In the genomic region with DNA sequence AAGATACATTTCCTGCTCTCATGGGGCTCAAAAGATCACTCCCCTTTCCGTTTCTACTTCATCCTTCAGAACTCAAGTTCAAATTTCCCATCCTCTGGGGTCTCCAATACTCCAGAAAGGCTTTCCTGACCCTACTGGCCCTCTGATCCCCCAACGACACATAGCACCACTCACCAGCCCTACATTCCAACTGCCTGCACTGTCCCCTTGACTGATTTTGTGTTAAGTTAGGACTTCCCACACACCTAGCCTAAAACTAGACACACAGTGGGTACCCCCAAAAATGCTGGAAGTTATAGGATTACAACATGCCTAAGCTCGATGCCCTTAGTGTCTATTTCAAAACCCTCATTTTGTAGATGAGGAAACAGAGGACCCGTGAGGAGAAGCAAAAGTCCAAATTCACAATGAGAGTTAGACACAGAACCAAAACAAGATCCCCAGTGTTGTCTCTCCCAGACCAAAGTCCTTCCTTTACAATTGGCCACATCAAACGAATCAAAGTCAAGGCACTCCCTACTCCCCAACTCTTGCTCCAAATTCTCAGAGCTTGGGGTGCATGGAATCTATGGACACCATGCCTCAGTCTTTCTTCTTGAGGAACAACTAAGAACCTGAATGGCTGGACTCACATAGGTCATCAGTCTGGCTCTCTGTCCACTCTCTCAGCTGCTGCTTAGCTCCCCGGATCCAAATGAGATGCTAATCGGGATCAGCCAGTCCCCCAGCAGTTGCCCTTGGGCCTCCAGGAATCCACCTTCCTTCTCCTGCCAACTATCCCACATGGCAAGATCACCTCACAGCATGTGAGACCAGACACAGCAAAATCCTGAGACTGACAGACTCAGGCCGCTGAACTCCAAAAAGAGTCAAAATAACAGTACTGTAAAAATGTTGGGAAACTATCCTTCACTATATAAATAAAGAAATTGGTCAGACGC, we compare ENCODE assay signal across 1 cellular context.
TF ChIP-seq lines count a peak whose summit lies in the region.

No MANE protein-coding gene starts in this region.

TF ChIP-seq in SK-N-SH treated with all-trans-retinoic acid at 6 μM for 48 hours, 23 proteins besides CTCF, POLR2A, EP300 and RAD21 (continued from another document):
- TF ChIP-seq, protein P1, sequence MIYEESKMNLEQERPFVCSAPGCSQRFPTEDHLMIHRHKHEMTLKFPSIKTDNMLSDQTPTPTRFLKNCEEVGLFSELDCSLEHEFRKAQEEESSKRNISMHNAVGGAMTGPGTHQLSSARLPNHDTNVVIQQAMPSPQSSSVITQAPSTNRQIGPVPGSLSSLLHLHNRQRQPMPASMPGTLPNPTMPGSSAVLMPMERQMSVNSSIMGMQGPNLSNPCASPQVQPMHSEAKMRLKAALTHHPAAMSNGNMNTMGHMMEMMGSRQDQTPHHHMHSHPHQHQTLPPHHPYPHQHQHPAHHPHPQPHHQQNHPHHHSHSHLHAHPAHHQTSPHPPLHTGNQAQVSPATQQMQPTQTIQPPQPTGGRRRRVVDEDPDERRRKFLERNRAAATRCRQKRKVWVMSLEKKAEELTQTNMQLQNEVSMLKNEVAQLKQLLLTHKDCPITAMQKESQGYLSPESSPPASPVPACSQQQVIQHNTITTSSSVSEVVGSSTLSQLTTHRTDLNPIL (CRISPR knock-in tag; IDR thresholded peaks at IDR 0.05; ENCODE audit: low read depth): no peak
- TF ChIP-seq RARB (CRISPR knock-in tag; IDR thresholded peaks at IDR 0.05): no peak
- TF ChIP-seq, protein P2, sequence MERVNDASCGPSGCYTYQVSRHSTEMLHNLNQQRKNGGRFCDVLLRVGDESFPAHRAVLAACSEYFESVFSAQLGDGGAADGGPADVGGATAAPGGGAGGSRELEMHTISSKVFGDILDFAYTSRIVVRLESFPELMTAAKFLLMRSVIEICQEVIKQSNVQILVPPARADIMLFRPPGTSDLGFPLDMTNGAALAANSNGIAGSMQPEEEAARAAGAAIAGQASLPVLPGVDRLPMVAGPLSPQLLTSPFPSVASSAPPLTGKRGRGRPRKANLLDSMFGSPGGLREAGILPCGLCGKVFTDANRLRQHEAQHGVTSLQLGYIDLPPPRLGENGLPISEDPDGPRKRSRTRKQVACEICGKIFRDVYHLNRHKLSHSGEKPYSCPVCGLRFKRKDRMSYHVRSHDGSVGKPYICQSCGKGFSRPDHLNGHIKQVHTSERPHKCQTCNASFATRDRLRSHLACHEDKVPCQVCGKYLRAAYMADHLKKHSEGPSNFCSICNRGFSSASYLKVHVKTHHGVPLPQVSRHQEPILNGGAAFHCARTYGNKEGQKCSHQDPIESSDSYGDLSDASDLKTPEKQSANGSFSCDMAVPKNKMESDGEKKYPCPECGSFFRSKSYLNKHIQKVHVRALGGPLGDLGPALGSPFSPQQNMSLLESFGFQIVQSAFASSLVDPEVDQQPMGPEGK (CRISPR knock-in tag; IDR thresholded peaks at IDR 0.05; ENCODE audit: borderline replicate concordance): no peak
- TF ChIP-seq TOX (CRISPR knock-in tag; IDR thresholded peaks at IDR 0.05; ENCODE audit: borderline replicate concordance): no peak
- TF ChIP-seq CSDC2 (CRISPR knock-in tag; IDR thresholded peaks at IDR 0.05): no peak
- no peak for TF ChIP-seq ZNF565 (CRISPR knock-in tag; conservative IDR thresholded peaks at IDR 0.05; ENCODE audit: low read depth)
- no peak for TF ChIP-seq BACH2 (CRISPR knock-in tag; IDR thresholded peaks at IDR 0.05; ENCODE audit: borderline replicate concordance)
- TF ChIP-seq, protein P3, sequence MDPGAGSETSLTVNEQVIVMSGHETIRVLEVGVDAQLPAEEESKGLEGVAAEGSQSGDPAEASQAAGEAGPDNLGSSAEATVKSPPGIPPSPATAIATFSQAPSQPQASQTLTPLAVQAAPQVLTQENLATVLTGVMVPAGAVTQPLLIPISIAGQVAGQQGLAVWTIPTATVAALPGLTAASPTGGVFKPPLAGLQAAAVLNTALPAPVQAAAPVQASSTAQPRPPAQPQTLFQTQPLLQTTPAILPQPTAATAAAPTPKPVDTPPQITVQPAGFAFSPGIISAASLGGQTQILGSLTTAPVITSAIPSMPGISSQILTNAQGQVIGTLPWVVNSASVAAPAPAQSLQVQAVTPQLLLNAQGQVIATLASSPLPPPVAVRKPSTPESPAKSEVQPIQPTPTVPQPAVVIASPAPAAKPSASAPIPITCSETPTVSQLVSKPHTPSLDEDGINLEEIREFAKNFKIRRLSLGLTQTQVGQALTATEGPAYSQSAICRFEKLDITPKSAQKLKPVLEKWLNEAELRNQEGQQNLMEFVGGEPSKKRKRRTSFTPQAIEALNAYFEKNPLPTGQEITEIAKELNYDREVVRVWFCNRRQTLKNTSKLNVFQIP (CRISPR knock-in tag; IDR thresholded peaks at IDR 0.05; ENCODE audit: borderline replicate concordance, low read depth): no peak
- no peak for TF ChIP-seq ZFP30 (CRISPR knock-in tag; IDR thresholded peaks at IDR 0.05)
- no peak for TF ChIP-seq TCF4 (CRISPR knock-in tag; IDR thresholded peaks at IDR 0.05; ENCODE audit: borderline replicate concordance)
- TF ChIP-seq ESRRG (CRISPR knock-in tag; IDR thresholded peaks at IDR 0.05): no peak
- TF ChIP-seq ZNF8 (CRISPR knock-in tag; IDR thresholded peaks at IDR 0.05): no peak
- TF ChIP-seq SNAI2 (CRISPR knock-in tag; IDR thresholded peaks at IDR 0.05): no peak
- no peak for TF ChIP-seq ARNTL (CRISPR knock-in tag; IDR thresholded peaks at IDR 0.05; ENCODE audit: borderline replicate concordance, low read depth)
- no peak for TF ChIP-seq ZC3H10 (CRISPR knock-in tag; IDR thresholded peaks at IDR 0.05)
- no peak for TF ChIP-seq ZFP3 (CRISPR knock-in tag; IDR thresholded peaks at IDR 0.05)
- TF ChIP-seq ZNF70 (CRISPR knock-in tag; IDR thresholded peaks at IDR 0.05): no peak
